ENCODE assay signal across 8 cellular contexts in genomic region chr1:24706074-24706389, GRCh38. TPM values are rescaled to one million over a fixed set of nuclear protein-coding genes. Genes with fewer than 3 reads are reported as not detected.
DNase-seq lines count a peak whose midpoint lies in the region; ATAC-seq, FAIRE-seq and TF ChIP-seq lines count a peak whose summit lies in the region.
"Not testable (repeated sequence)": the region's sequence is repeated elsewhere in the genome, so short reads cannot be mapped to it uniquely, and the experiment has no call there.

No MANE protein-coding gene starts in this region.

- CTCF ChIA-PET in HEK293 (lab: Yijun Ruan, JAX); HepG2 (lab: Yijun Ruan, JAX; ENCODE audit: low intra/inter-chr PET ratio, low total read pairs): not testable (repeated sequence)

- not testable (repeated sequence) for H3K27me3 ChIP-seq in fibroblast of lung (ENCODE audit: control insufficient read depth, insufficient read depth, low read length); HepG2 (ENCODE audit: control insufficient read depth in 1 of 2, insufficient read depth in 2 of 2, low read length in 2 of 2); neuronal stem cell (ENCODE audit: control insufficient read depth in 3 of 3, insufficient read depth in 3 of 3, low read depth in 1 of 3, low read length in 3 of 3); vagina

- H3K27ac ChIP-seq in HEK293 (ENCODE audit: extremely low read depth, low read depth, low read length) = peak overlapping the region; percentile 72
- H3K27ac ChIP-seq in SK-N-MC = peak overlapping the region; percentile 83; the same call in 1 of the 2 replicates
- peak overlapping the region; percentile 94 for H3K27ac ChIP-seq in cingulate gyrus (ENCODE audit: low read depth, low read length)
- not testable (repeated sequence) for H3K27ac ChIP-seq in fibroblast of lung (ENCODE audit: insufficient read depth, low read length); neuronal stem cell (replicated peaks; ENCODE audit: low read length)
- peak overlapping the region; percentile 79 for H3K27ac ChIP-seq in HepG2 (ENCODE audit: extremely low read length, insufficient read depth, low read length)
- peak overlapping the region; percentile 9 for H3K27ac ChIP-seq in vagina

- not testable (repeated sequence) for H2AK5ac ChIP-seq in neuronal stem cell (ENCODE audit: low read depth, low read length)

- not testable (repeated sequence) for H3K4me1 ChIP-seq in HEK293 (ENCODE audit: control insufficient read depth, insufficient read depth, low read length); fibroblast of lung (ENCODE audit: control insufficient read depth, extremely low read depth, insufficient read depth, low read length); vagina
- peaks cover 60% of the 10 kb centered on the region for H3K4me1 ChIP-seq in HepG2 (ENCODE audit: insufficient read depth, low read length)
- peaks cover 9 to 15% of the 10 kb centered on the region in 2 donors for H3K4me1 ChIP-seq in neuronal stem cell (ENCODE audit: control insufficient read depth in 2 of 2, insufficient read depth in 1 of 2, low read depth in 1 of 2, low read length in 2 of 2)

- not testable (repeated sequence) for H4K8ac ChIP-seq in neuronal stem cell (ENCODE audit: low read depth, low read length)

- not testable (repeated sequence) for H3K79me2 ChIP-seq in fibroblast of lung (ENCODE audit: control insufficient read depth, insufficient read depth, low read length); HepG2 (ENCODE audit: insufficient read depth, low read length)

- H2AFZ ChIP-seq in fibroblast of lung (ENCODE audit: low read length) (peak overlapping the region; percentile 63), neuronal stem cell (ENCODE audit: low read length) (peak overlapping the region; percentile 79)
- H2AFZ ChIP-seq in HepG2 (ENCODE audit: low read length) = not testable (repeated sequence)

- H3K36me3 Mint-ChIP-seq in stimulated activated memory B cell treated with anti-CD40 and anti-IgM and Interleukin-4, amounts not matched to agents 10 μg/mL and 1 μg/mL and 100 μg/mL, for 72 hours = not testable (repeated sequence)

- H3K4me2 ChIP-seq in fibroblast of lung (ENCODE audit: extremely low read depth, insufficient read depth, low read length); neuronal stem cell (ENCODE audit: insufficient read depth, low read length, poor library complexity, severe bottlenecking): not testable (repeated sequence)
- peak overlapping the region; percentile 70 for H3K4me2 ChIP-seq in HepG2 (ENCODE audit: low read depth, low read length)

- not testable (repeated sequence) for H3K4me3 ChIP-seq in HEK293 (ENCODE audit: low read depth, low read length); SK-N-MC; fibroblast of lung (replicated peaks in 1 of 4; ENCODE audit: control extremely low read depth in 1 of 4, insufficient read depth in 1 of 4, low read depth in 3 of 4, low read length in 4 of 4); neuronal stem cell (ENCODE audit: low read length in 2 of 2); vagina
- peak overlapping the region; percentile 22 to 47 (median 41) for H3K4me3 ChIP-seq in HepG2 (replicated peaks in 1 of 3; ENCODE audit: insufficient read depth in 1 of 3, low read depth in 2 of 3, low read length in 3 of 3)

- 74% methylated on average over 9 of the region's 9 CpGs for WGBS in HepG2 (ENCODE audit: low lambda C conversion rate)
- WGBS in neuronal stem cell (ENCODE audit: extremely low coverage in 2 of 2, insufficient read length in 2 of 2, insufficient replicate concordance in 1 of 2), 2 donors = no CpG with 5 or more reads among the region's 9 CpGs

- not testable (repeated sequence) for TF ChIP-seq RAD21 in HepG2 (CRISPR knock-in tag; IDR thresholded peaks at IDR 0.05)

- not testable (repeated sequence) for DNase-seq in SK-N-MC (ENCODE audit: low read depth, low spot score); fibroblast of lung (ENCODE audit: low read depth in 2 of 2); HepG2 (ENCODE audit: low spot score); neuronal stem cell (ENCODE audit: low spot score); vagina (ENCODE audit: extremely low spot score in 2 of 2)

- H2BK15ac ChIP-seq in neuronal stem cell (ENCODE audit: low read length) = not testable (repeated sequence)

- H3K27me3 Mint-ChIP-seq in stimulated activated memory B cell treated with anti-CD40 and anti-IgM and Interleukin-4, amounts not matched to agents 10 μg/mL and 1 μg/mL and 100 μg/mL, for 72 hours = not testable (repeated sequence)

- not testable (repeated sequence) for H3K79me1 ChIP-seq in neuronal stem cell (ENCODE audit: low read depth, low read length)

- H2BK5ac ChIP-seq in neuronal stem cell (ENCODE audit: low read length) = not testable (repeated sequence)

- not testable (repeated sequence) for H3K4ac ChIP-seq in neuronal stem cell (ENCODE audit: low read length)

- intact Hi-C loops in HepG2 (cut with micrococcal nuclease; ENCODE audit: unreplicated experiment); vagina (cut with DNase I): not testable (repeated sequence)

- H4K91ac ChIP-seq in neuronal stem cell (ENCODE audit: low read depth, low read length, poor library complexity) = not testable (repeated sequence)

- not testable (repeated sequence) for H4K20me1 ChIP-seq in fibroblast of lung (ENCODE audit: control insufficient read depth, extremely low read depth, insufficient read depth, low read length); HepG2 (ENCODE audit: insufficient read depth, low read length)

- not testable (repeated sequence) for H3K23ac ChIP-seq in neuronal stem cell (ENCODE audit: low read depth, low read length, poor library complexity)

- H3K18ac ChIP-seq in neuronal stem cell (ENCODE audit: low read length) = not testable (repeated sequence)

- in situ Hi-C loops in HepG2 (cut with HindIII; ENCODE audit: extremely low pct_ligation_motif_present, low pct_unique_long_range_greater_than_20kb) = not testable (repeated sequence)

- not testable (repeated sequence) for TF ChIP-seq CTCF in HEK293 (tag by site-specific recombination; IDR thresholded peaks at IDR 0.05); fibroblast of lung (conservative IDR thresholded peaks at IDR 0.05 in 1 of 2, IDR thresholded peaks at IDR 0.05 in 1 of 2; ENCODE audit: low read depth in 1 of 2, low read length in 2 of 2); HepG2 (CRISPR knock-in tag; IDR thresholded peaks at IDR 0.05); vagina (IDR thresholded peaks at IDR 0.05)

- peak; percentile 7; the same call in 2 of the 3 replicates for ATAC-seq in HepG2
- not testable (repeated sequence) for ATAC-seq in stimulated activated memory B cell treated with anti-CD40 and anti-IgM and Interleukin-4, amounts not matched to agents 10 μg/mL and 1 μg/mL and 100 μg/mL, for 72 hours

- not testable (repeated sequence) for H3K9ac ChIP-seq in SK-N-MC (ENCODE audit: insufficient read length); fibroblast of lung (ENCODE audit: insufficient read depth, low read length); neuronal stem cell (ENCODE audit: low read depth, low read length, poor library complexity)
- peak overlapping the region; percentile 52 for H3K9ac ChIP-seq in HepG2 (ENCODE audit: insufficient read depth, low read depth, low read length)

- peaks cover 13% of the 10 kb centered on the region for H3K4me1 Mint-ChIP-seq in stimulated activated memory B cell treated with anti-CD40 and anti-IgM and Interleukin-4, amounts not matched to agents 10 μg/mL and 1 μg/mL and 100 μg/mL, for 72 hours

- TF ChIP-seq EP300 in HepG2 (IDR thresholded peaks at IDR 0.05; ENCODE audit: low read depth in 2 of 2, low read length in 2 of 2); HepG2 (CRISPR knock-in tag; IDR thresholded peaks at IDR 0.05; ENCODE audit: borderline replicate concordance): not testable (repeated sequence)

- H3K9me3 Mint-ChIP-seq in stimulated activated memory B cell treated with anti-CD40 and anti-IgM and Interleukin-4, amounts not matched to agents 10 μg/mL and 1 μg/mL and 100 μg/mL, for 72 hours = not testable (repeated sequence)

- not testable (repeated sequence) for TF ChIP-seq POLR2A in HepG2 (IDR thresholded peaks at IDR 0.05; ENCODE audit: insufficient read depth in 1 of 2, low read depth in 2 of 2, low read length in 2 of 2); vagina (IDR thresholded peaks at IDR 0.05)

- POLR2A ChIA-PET in HEK293 (lab: Yijun Ruan, JAX) (interaction anchor here (1.3 to 2.9 kb wide), 3 partner anchors 9 to 40 kb away, joined by 6 to 35 read pairs (median 9); partner anchors contain the start of gene CLIC4), HepG2 (lab: Yijun Ruan, JAX) (interaction anchor here (1.1 to 3.8 kb wide), 11 partner anchors 9 to 210 kb away, joined by 3 to 84 read pairs (median 7); partner anchors contain the start of gene CLIC4)

- H3K9me3 ChIP-seq in HEK293 (ENCODE audit: control insufficient read depth, insufficient read depth, low read depth, low read length); SK-N-MC (ENCODE audit: low read depth, low read length); fibroblast of lung (ENCODE audit: control insufficient read depth, insufficient read depth, low read depth, low read length); HepG2 (ENCODE audit: low read length); neuronal stem cell (replicated peaks in 1 of 2; ENCODE audit: control insufficient read depth in 2 of 2, insufficient read depth in 1 of 2, low read depth in 1 of 2, low read length in 2 of 2); vagina: not testable (repeated sequence)

- not testable (repeated sequence) for H3K14ac ChIP-seq in neuronal stem cell (ENCODE audit: low read length)

- FAIRE-seq in HepG2 (lab: Jason Lieb, UNC) = not testable (repeated sequence)

- H2BK12ac ChIP-seq in neuronal stem cell (ENCODE audit: low read length) = not testable (repeated sequence)

- peak overlapping the region; percentile 23 for H3K27ac Mint-ChIP-seq in stimulated activated memory B cell treated with anti-CD40 and anti-IgM and Interleukin-4, amounts not matched to agents 10 μg/mL and 1 μg/mL and 100 μg/mL, for 72 hours

- H3K4me3 Mint-ChIP-seq in stimulated activated memory B cell treated with anti-CD40 and anti-IgM and Interleukin-4, amounts not matched to agents 10 μg/mL and 1 μg/mL and 100 μg/mL, for 72 hours = not testable (repeated sequence)

- not testable (repeated sequence) for BruUV-seq in HepG2 (replicated peaks; lab: Mats Ljungman, UMichigan)

- H2BK120ac ChIP-seq in neuronal stem cell (ENCODE audit: low read depth, low read length) = not testable (repeated sequence)

- H3K36me3 ChIP-seq in HEK293 (ENCODE audit: control insufficient read depth in 2 of 2, insufficient read depth in 1 of 2, low read length in 2 of 2); SK-N-MC (ENCODE audit: insufficient read depth, low read length); fibroblast of lung (ENCODE audit: control insufficient read depth, insufficient read depth, low read length); HepG2 (replicated peaks in 1 of 2; ENCODE audit: control insufficient read depth in 1 of 2, insufficient read depth in 2 of 2, low read length in 2 of 2); neuronal stem cell (replicated peaks in 1 of 2; ENCODE audit: control insufficient read depth in 2 of 2, insufficient read depth in 2 of 2, low read length in 2 of 2); vagina: not testable (repeated sequence)

RNA-seq across cellular contexts. Expression of gene CLIC4, which starts 39.2 kb away (rescaled TPM):
- 309 and 368 TPM in 2 replicates for total RNA-seq in fibroblast of lung
- 310 and 494 TPM in 2 replicates for polyA plus RNA-seq in fibroblast of lung
- polyA plus RNA-seq in fibroblast of lung (2012) = 243 and 393 TPM in 2 replicates
- polyA minus RNA-seq in fibroblast of lung (ENCODE audit: low replicate concordance) = 29.9 and 44.7 TPM in 2 replicates
- total RNA-seq in HepG2 (2016; rRNA removed; fragmentation: Illumina TruSeq; extraction: Trizol) = 77.4 and 120 TPM in 2 replicates
- 5.2 and 5.7 TPM in 2 replicates for total RNA-seq in HepG2 (2016; cell fraction: cytosol; rRNA removed; fragmentation: Illumina TruSeq; extraction: Trizol; ENCODE audit: low read depth)
- 79.6 and 107 TPM in 2 replicates for total RNA-seq in HepG2 (2016; cell fraction: insoluble cytoplasmic fraction; rRNA removed; fragmentation: Illumina TruSeq; extraction: Trizol)
- 27.3 and 32.5 TPM in 2 replicates for total RNA-seq in HepG2 (2016; cell fraction: membrane; rRNA removed; fragmentation: Illumina TruSeq; extraction: Trizol)
- 53.7 and 61.5 TPM in 2 replicates for total RNA-seq in HepG2 (2016; cell fraction: nucleus; rRNA removed; fragmentation: Illumina TruSeq; extraction: Trizol)
- polyA plus RNA-seq in HepG2 (2011; rRNA removed) = 19.9 and 23.3 TPM in 2 replicates
- 15.6 and 24.0 TPM in 2 replicates for polyA plus RNA-seq in HepG2 (2011; cell fraction: cytosol; rRNA removed)
- 8.0 and 12.1 TPM in 2 replicates for polyA plus RNA-seq in HepG2 (2011; cell fraction: nucleus; rRNA removed)
- 51.1 and 58.9 TPM in 2 replicates for polyA plus RNA-seq in HepG2 (2012)
- 5.0 and 5.8 TPM in 2 replicates for polyA plus RNA-seq in HepG2 (2016; cell fraction: cytosol; fragmentation: Illumina TruSeq; extraction: Trizol; ENCODE audit: low read depth)
- 122 and 132 TPM in 2 replicates for polyA plus RNA-seq in HepG2 (2016; cell fraction: insoluble cytoplasmic fraction; fragmentation: Illumina TruSeq; extraction: Trizol; ENCODE audit: low read depth)
- 19.2 and 20.4 TPM in 2 replicates for polyA plus RNA-seq in HepG2 (2016; cell fraction: membrane; fragmentation: Illumina TruSeq; extraction: Trizol; ENCODE audit: low read depth)
- polyA plus RNA-seq in HepG2 (2016; cell fraction: nucleus; fragmentation: Illumina TruSeq; extraction: Trizol; ENCODE audit: insufficient read depth, low read depth) = 62.7 and 67.7 TPM in 2 replicates
- polyA minus RNA-seq in HepG2 (2011; rRNA and poly(A)+ RNA removed; ENCODE audit: low replicate concordance) = 11.1 and 23.5 TPM in 2 replicates
- polyA minus RNA-seq in HepG2 (2011; cell fraction: cytosol; rRNA and poly(A)+ RNA removed) = 41.9 and 45.3 TPM in 2 replicates
- 31.5 and 33.2 TPM in 2 replicates for polyA minus RNA-seq in HepG2 (2011; cell fraction: nucleus; rRNA and poly(A)+ RNA removed)
- polyA plus RNA-seq in neuronal stem cell (2013, experiment 1 of 2) = 102 TPM
- 104 TPM for polyA plus RNA-seq in neuronal stem cell (2013, experiment 2 of 2)
- total RNA-seq in vagina = 164 TPM
